In genomic region chr1:202084791-202085681, GRCh38 we compare ENCODE assay signal across 2 cellular contexts.
TF ChIP-seq lines count a peak whose summit lies in the region.

No MANE protein-coding gene starts in this region.

TF ChIP-seq in A549, 52 proteins besides CTCF, POLR2A, EP300 and RAD21:
- no peak for TF ChIP-seq TP53 (CRISPR knock-in tag; IDR thresholded peaks at IDR 0.05)
- no peak for TF ChIP-seq MAZ (IDR thresholded peaks at IDR 0.05; ENCODE audit: borderline replicate concordance, low read depth, low read length)
- TF ChIP-seq, protein P1, sequence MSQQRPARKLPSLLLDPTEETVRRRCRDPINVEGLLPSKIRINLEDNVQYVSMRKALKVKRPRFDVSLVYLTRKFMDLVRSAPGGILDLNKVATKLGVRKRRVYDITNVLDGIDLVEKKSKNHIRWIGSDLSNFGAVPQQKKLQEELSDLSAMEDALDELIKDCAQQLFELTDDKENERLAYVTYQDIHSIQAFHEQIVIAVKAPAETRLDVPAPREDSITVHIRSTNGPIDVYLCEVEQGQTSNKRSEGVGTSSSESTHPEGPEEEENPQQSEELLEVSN (IDR thresholded peaks at IDR 0.05; ENCODE audit: borderline replicate concordance, low read depth): no peak; the same call in 1 of the 2 replicates
- no peak for TF ChIP-seq HEYL (CRISPR knock-in tag; IDR thresholded peaks at IDR 0.05)
- TF ChIP-seq ESRRA (IDR thresholded peaks at IDR 0.05; ENCODE audit: borderline replicate concordance, low read length): no peak
- TF ChIP-seq, protein P2, sequence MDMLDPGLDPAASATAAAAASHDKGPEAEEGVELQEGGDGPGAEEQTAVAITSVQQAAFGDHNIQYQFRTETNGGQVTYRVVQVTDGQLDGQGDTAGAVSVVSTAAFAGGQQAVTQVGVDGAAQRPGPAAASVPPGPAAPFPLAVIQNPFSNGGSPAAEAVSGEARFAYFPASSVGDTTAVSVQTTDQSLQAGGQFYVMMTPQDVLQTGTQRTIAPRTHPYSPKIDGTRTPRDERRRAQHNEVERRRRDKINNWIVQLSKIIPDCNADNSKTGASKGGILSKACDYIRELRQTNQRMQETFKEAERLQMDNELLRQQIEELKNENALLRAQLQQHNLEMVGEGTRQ (IDR thresholded peaks at IDR 0.05): no peak

TF ChIP-seq in K562, 482 proteins besides CTCF, POLR2A, EP300 and RAD21:
- TF ChIP-seq KAT2B (IDR thresholded peaks at IDR 0.05; ENCODE audit: low read depth, low read length): no peak
- TF ChIP-seq SIRT6 (IDR thresholded peaks at IDR 0.05; ENCODE audit: low read depth, low read length): no peak
- no peak for TF ChIP-seq MTA1 (IDR thresholded peaks at IDR 0.05; ENCODE audit: borderline replicate concordance)
- TF ChIP-seq NELFE (IDR thresholded peaks at IDR 0.05; ENCODE audit: insufficient read depth, insufficient read length): no peak
- TF ChIP-seq ZNF586 (CRISPR knock-in tag; conservative IDR thresholded peaks at IDR 0.05): no peak
- no peak for TF ChIP-seq HNRNPUL1 (IDR thresholded peaks at IDR 0.05; ENCODE audit: low read length)
- TF ChIP-seq ELF4 (CRISPR knock-in tag; IDR thresholded peaks at IDR 0.05): no peak
- TF ChIP-seq CHD4 (IDR thresholded peaks at IDR 0.05; ENCODE audit: insufficient read depth, insufficient replicate concordance, low read depth, low read length, poor library complexity, severe bottlenecking): no peak
- no peak for TF ChIP-seq NONO (IDR thresholded peaks at IDR 0.05; ENCODE audit: low read depth in 2 of 2, low read length in 1 of 2)
- TF ChIP-seq ZNF3 (CRISPR knock-in tag; IDR thresholded peaks at IDR 0.05): no peak
- peak; percentile 52 for TF ChIP-seq EGR1 (conservative IDR thresholded peaks at IDR 0.05)
- TF ChIP-seq LCOR (CRISPR knock-in tag; IDR thresholded peaks at IDR 0.05): no peak
- TF ChIP-seq, protein P3, sequence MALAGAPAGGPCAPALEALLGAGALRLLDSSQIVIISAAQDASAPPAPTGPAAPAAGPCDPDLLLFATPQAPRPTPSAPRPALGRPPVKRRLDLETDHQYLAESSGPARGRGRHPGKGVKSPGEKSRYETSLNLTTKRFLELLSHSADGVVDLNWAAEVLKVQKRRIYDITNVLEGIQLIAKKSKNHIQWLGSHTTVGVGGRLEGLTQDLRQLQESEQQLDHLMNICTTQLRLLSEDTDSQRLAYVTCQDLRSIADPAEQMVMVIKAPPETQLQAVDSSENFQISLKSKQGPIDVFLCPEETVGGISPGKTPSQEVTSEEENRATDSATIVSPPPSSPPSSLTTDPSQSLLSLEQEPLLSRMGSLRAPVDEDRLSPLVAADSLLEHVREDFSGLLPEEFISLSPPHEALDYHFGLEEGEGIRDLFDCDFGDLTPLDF (CRISPR knock-in tag; IDR thresholded peaks at IDR 0.05): no peak
- TF ChIP-seq BHLHE40 (IDR thresholded peaks at IDR 0.05; ENCODE audit: low read length): peak; percentile 14; the same call in 1 of the 2 replicates
- no peak for TF ChIP-seq ZNF140 (CRISPR knock-in tag; IDR thresholded peaks at IDR 0.05)
- TF ChIP-seq ZFP36 (IDR thresholded peaks at IDR 0.05; ENCODE audit: low read depth, low read length, partially characterized antibody): no peak
